In the genomic region with DNA sequence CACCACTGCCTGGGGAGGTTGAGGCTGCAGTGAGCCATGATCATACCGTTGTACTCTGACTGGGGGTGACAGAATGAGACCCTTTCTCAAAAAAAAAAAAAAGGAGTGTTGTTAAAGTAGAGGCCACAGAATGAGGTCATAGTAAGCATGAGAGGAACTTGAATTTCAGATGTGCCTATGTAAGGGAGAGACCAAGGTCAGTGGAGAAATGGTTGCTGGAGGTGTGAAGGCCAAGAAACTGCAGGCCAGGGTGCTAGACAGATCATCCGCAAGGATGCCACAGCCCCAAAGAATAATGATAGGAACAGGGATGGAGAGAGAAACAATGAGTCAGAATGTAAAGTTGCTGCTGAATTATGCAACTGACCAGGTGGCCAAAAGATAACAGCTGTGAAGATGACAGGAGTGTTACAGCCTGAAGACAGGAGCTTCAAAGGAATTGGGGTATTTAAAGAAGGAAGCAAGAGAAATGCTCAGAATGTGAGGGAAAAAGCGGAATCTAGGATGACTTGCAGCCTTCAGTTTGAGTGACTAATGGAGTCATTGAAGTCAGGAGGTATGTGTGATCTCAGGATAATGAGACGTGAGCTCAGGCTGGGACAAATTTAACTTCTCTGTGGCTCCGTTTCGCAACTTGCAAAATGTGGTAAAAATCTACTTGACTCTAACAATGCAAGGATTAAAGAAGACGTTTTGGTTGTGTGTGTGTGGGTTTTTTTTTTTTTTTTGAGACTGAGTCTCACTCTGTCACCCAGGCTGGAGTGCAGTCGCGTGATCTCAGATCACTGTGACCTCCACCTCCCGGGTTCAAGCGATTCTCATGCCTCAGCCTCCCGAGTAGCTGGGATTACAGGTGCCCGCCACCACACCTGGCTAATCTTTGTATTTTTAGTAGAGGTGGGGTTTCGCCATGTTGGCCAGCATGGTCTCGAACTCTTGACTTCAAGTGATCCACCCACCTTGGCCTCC, we compare ENCODE assay signal across 12 cellular contexts. TPM values are rescaled to one million over a fixed set of nuclear protein-coding genes. Genes with fewer than 3 reads are reported as not detected.
DNase-seq lines count a peak whose midpoint lies in the region; ATAC-seq and TF ChIP-seq lines count a peak whose summit lies in the region.
"Had no signal": no experiment of that assay in that cellular context is flagged by ENCODE, and none has a peak within 500 bp of the region (broad histone marks: within the 10 kb centered on the region; RNA-seq: fewer than 3 reads in every experiment).

No MANE protein-coding gene starts in this region.

- H3K27ac ChIP-seq in left lung, result peak overlapping the region in 1 of 2 donors; percentile 46
- H3K27ac ChIP-seq: BLaER1 had no signal

- peaks cover 0 to 31% of the 10 kb centered on the region in 2 donors for H3K36me3 ChIP-seq in left lung

- no peaks in the 10 kb centered on the region for H3K27me3 ChIP-seq in left lung
- H3K27me3 ChIP-seq: BLaER1 had no signal

- in situ Hi-C loops in KBM-7 (cut with MboI; ENCODE audit: low pct_unique_long_range_greater_than_20kb, low sequenced_read_pairs), result no loop called here

- intact Hi-C loops in left lung (cut with DNase I), result no loop called here

- no peaks in the 10 kb centered on the region for H3K9me3 ChIP-seq in left lung
- H3K9me3 ChIP-seq: BLaER1 had no signal

- H3K4me3 ChIP-seq in left lung, result no peak overlapping the region
- H3K4me3 ChIP-seq: BLaER1 had no signal

- no peaks in the 10 kb centered on the region for H3K4me1 ChIP-seq in left lung
- H3K4me1 ChIP-seq: BLaER1 had no signal

- ATAC-seq in left lung, result peak; percentile 46
- ATAC-seq: stimulated activated effector memory CD8-positive, alpha-beta T cell treated with anti-CD3 and anti-CD28 coated beads, Interleukin-12 subunit alpha, Interleukin-12 subunit beta, amount 100 ng/mL, for 72 hours had no signal

- TF ChIP-seq CTCF in left lung (IDR thresholded peaks at IDR 0.05), result no peak

- peak; percentile 17 for DNase-seq in AG08396 (ENCODE audit: low spot score)
- DNase-seq in KBM-7, result peak; percentile 88
- peak; percentile 85 for DNase-seq in amniotic epithelial cell (ENCODE audit: low read depth)
- no peak for DNase-seq in left lung
- DNase-seq in activated CD4-positive, CD25-positive, alpha-beta regulatory T cell (lab: John Stamatoyannopoulos, UW), result no peak
- DNase-seq in germinal center (ENCODE audit: low spot score), result no peak
- no peak for DNase-seq in retina
- no peak for DNase-seq in effector CD4-positive, alpha-beta T cell
- DNase-seq: Karpas-422, NCI-H526 treated with DMSO at 0.1 percent for 48 hours had no signal

RNA-seq across cellular contexts. Expression of a gene that starts 22.2 kb away (rescaled TPM):
- total RNA-seq in left lung, result 1 to 10 TPM; 2.4 to 9.7 TPM

Comparison
In these comparisons a context has a peak if more than half of its experiments do, and no peak if none do; other contexts are left out.
1. DNase-seq: peak in AG08396 (single experiment), KBM-7 (single experiment) and amniotic epithelial cell (single experiment); none in left lung (0 of 2), activated CD4-positive, CD25-positive, alpha-beta regulatory T cell (0 of 4), germinal center (single experiment), retina (single experiment) and effector CD4-positive, alpha-beta T cell (single experiment).